Comparison of ENCODE assay signal across 24 cellular contexts in the genomic region with DNA sequence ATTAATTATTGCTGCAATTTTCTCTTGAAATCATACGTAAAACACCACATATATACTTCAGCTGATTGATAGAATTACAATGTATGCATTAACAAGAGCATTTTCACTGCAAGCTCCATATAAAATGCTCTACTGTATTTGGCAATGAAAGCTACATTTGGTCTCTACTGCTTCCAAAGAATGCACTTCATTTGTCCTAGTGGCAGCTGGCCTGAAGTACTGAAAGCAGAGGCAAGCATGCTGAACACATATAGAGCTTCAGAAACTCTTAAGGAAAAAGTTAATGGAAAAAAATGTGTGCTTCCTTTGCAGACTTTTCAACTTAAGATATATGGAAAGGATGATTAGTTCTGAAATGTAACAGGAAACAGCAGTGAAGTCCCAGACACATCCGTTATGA.
DNase-seq lines count a peak whose midpoint lies in the region; ATAC-seq, FAIRE-seq and TF ChIP-seq lines count a peak whose summit lies in the region.
"Had no signal": no experiment of that assay in that cellular context is flagged by ENCODE, and none has a peak within 500 bp of the region (broad histone marks: within the 10 kb centered on the region; RNA-seq: fewer than 3 reads in every experiment).

No MANE protein-coding gene starts in this region.

- H3K4me3 Mint-ChIP-seq in WTC11, result no peak overlapping the region
- H3K4me3 Mint-ChIP-seq: HFFc6 had no signal

- H4K8ac ChIP-seq in mesendoderm (ENCODE audit: low read depth, low read length), result no peak overlapping the region

- H2BK15ac ChIP-seq in mesendoderm (replicated peaks; ENCODE audit: low read depth), result no peak overlapping the region

- no peaks in the 10 kb centered on the region for H3K27me3 Mint-ChIP-seq in WTC11 (ENCODE audit: low read depth)

- H4K5ac ChIP-seq in mesendoderm (ENCODE audit: low read length), result no peak overlapping the region

- H3K36me3 Mint-ChIP-seq in WTC11, result no peaks in the 10 kb centered on the region

- H3K9me3 ChIP-seq in BE2C (no peaks in the 10 kb centered on the region), DND-41 (ENCODE audit: insufficient read depth, low read length, severe bottlenecking) (no peaks in the 10 kb centered on the region)
- H3K9me3 ChIP-seq: A549, Caco-2, SJCRH30 had no signal

- peak; percentile 14 for DNase-seq in BE2C
- DNase-seq in DND-41, result no peak
- no peak for DNase-seq in WTC11 (ENCODE audit: low spot score)
- peak; percentile 28 for DNase-seq in mesendoderm
- DNase-seq in H54 (ENCODE audit: insufficient read length, low spot score), result no peak
- no peak for DNase-seq in NCI-H187 treated with DMSO at 0.1 percent for 48 hours (lab: John Stamatoyannopoulos, UW)
- DNase-seq: Caco-2, GDM1, GM23248, HFFc6, NCI-H1092, NCI-H146, NCI-H2081 treated with DMSO at 0.1 percent for 48 hours, NCI-H345, NCI-H526, PC-3, SJCRH30, SW 1271 had no signal

- H3K4me2 ChIP-seq in DND-41 (ENCODE audit: insufficient read depth, low read length), result no peak overlapping the region
- no peak overlapping the region for H3K4me2 ChIP-seq in mesendoderm (ENCODE audit: low read length)
- H3K4me2 ChIP-seq: A549, KMS-11 had no signal

- peaks cover 16% of the 10 kb centered on the region for H3K4me1 ChIP-seq in BE2C
- peaks cover 53% of the 10 kb centered on the region for H3K4me1 ChIP-seq in DND-41 (ENCODE audit: insufficient read depth, low read length)
- no peaks in the 10 kb centered on the region for H3K4me1 ChIP-seq in mesendoderm (ENCODE audit: control insufficient read depth, low read depth, low read length)
- H3K4me1 ChIP-seq: A549, Caco-2, SJCRH30 had no signal

- H3K18ac ChIP-seq in mesendoderm (ENCODE audit: low read length), result no peak overlapping the region

- H3K79me1 ChIP-seq in mesendoderm (ENCODE audit: low read length), result no peaks in the 10 kb centered on the region

- H3K56ac ChIP-seq in mesendoderm (ENCODE audit: low read length), result no peak overlapping the region

- H3K79me2 ChIP-seq in DND-41 (ENCODE audit: insufficient read depth, low read length) (no peaks in the 10 kb centered on the region), mesendoderm (ENCODE audit: control insufficient read depth, insufficient read depth, low read length) (no peaks in the 10 kb centered on the region)

- H3K4me3 ChIP-seq in BE2C (ENCODE audit: low read depth, low read length), result no peak overlapping the region
- no peak overlapping the region for H3K4me3 ChIP-seq in DND-41 (ENCODE audit: low read depth in 1 of 2, low read length in 2 of 2)
- no peak overlapping the region for H3K4me3 ChIP-seq in mesendoderm (ENCODE audit: low read length)
- H3K4me3 ChIP-seq: A549, GM12878, GM23248, SJCRH30 had no signal

- no peak overlapping the region for H2BK120ac ChIP-seq in mesendoderm (ENCODE audit: low read depth, low read length)

- peaks cover 5% of the 10 kb centered on the region; the same call in 1 of the 2 replicates for H3K4me1 Mint-ChIP-seq in WTC11

- H3K27me3 ChIP-seq in BE2C (no peaks in the 10 kb centered on the region), DND-41 (ENCODE audit: insufficient read depth, low read length, poor library complexity) (no peaks in the 10 kb centered on the region), mesendoderm (ENCODE audit: insufficient read depth, low read length, poor library complexity) (no peaks in the 10 kb centered on the region)
- H3K27me3 ChIP-seq: SJCRH30 had no signal

- no peak overlapping the region for H2BK5ac ChIP-seq in mesendoderm (ENCODE audit: low read length)

- no peak overlapping the region for H3K27ac Mint-ChIP-seq in WTC11
- H3K27ac Mint-ChIP-seq: HFFc6 had no signal

- H3K23ac ChIP-seq in mesendoderm (ENCODE audit: low read length), result no peak overlapping the region

- FAIRE-seq in H54 (lab: Jason Lieb, UNC), result no peak
- FAIRE-seq: A549, GM12878 had no signal

- POLR2A ChIA-PET in WTC11 (lab: Charles Lee), result no interaction called here

- H4K20me1 ChIP-seq in DND-41 (ENCODE audit: insufficient read depth, low read length), result no peaks in the 10 kb centered on the region

- H3K36me3 ChIP-seq in BE2C (no peaks in the 10 kb centered on the region), DND-41 (ENCODE audit: insufficient read depth, low read length) (no peaks in the 10 kb centered on the region), mesendoderm (ENCODE audit: control insufficient read depth, insufficient read depth, low read length) (no peaks in the 10 kb centered on the region)
- H3K36me3 ChIP-seq: SJCRH30 had no signal

- no CpG with 5 or more reads among the region's 2 CpGs for WGBS in mesendoderm (ENCODE audit: extremely low coverage, insufficient coverage, low lambda C conversion rate)

- no peak for ATAC-seq in DND-41 (ENCODE audit: insufficient read depth, low read depth)
- ATAC-seq in WTC11, result peak; percentile 59; the same call in 1 of the 2 replicates
- no peak for ATAC-seq in HG03095 (IDR thresholded peaks at IDR 0.05; ENCODE audit: unreplicated experiment)
- no peak for ATAC-seq in activated CD4-positive, CD25-positive, alpha-beta regulatory T cell treated with anti-CD3 and anti-CD28 coated beads, Interleukin-2, amount 50 U/mL, for 24 hours
- ATAC-seq: A549, GM12878, PC-3 had no signal

- H3K9me3 Mint-ChIP-seq in WTC11, result no peaks in the 10 kb centered on the region

- no peak for TF ChIP-seq POLR2A in H54 (IDR thresholded peaks at IDR 0.05; ENCODE audit: low read depth, low read length)

- H2AFZ ChIP-seq in DND-41 (ENCODE audit: low read depth, low read length), result no peak overlapping the region
- H2AFZ ChIP-seq: GM23248 had no signal

- peak; percentile 24; the same call in 1 of the 2 replicates for TF ChIP-seq CTCF in BE2C (IDR thresholded peaks at IDR 0.05; ENCODE audit: low read depth, low read length)
- peak; percentile 14 for TF ChIP-seq CTCF in DND-41 (IDR thresholded peaks at IDR 0.05; ENCODE audit: borderline replicate concordance, extremely low read depth, low read length, poor library complexity, severe bottlenecking)
- TF ChIP-seq CTCF in WTC11 (IDR thresholded peaks at IDR 0.05), result no peak

- no peak overlapping the region for H3K9ac ChIP-seq in DND-41 (ENCODE audit: low read depth, low read length)
- no peak overlapping the region for H3K9ac ChIP-seq in mesendoderm (ENCODE audit: low read length)
- H3K9ac ChIP-seq: GM23248, KMS-11 had no signal

- no peak overlapping the region for H2AK5ac ChIP-seq in mesendoderm (ENCODE audit: low read length)

- no peak overlapping the region for H3K4ac ChIP-seq in mesendoderm (ENCODE audit: low read depth, low read length)

- peak overlapping the region; percentile 61 for H3K27ac ChIP-seq in DND-41 (ENCODE audit: low read length)
- H3K27ac ChIP-seq in mesendoderm (ENCODE audit: low read depth, low read length), result no peak overlapping the region
- H3K27ac ChIP-seq: A549, GM23248, KMS-11, RWPE1, SJCRH30 had no signal

- CTCF ChIA-PET in WTC11 (lab: Charles Lee), result interaction anchor here (0.7 to 0.9 kb wide), 2 partner anchors 995 to 1068 kb away, joined by 3 read pairs; no protein-coding TSS in a partner anchor

TF ChIP-seq in WTC11, 78 proteins besides CTCF, POLR2A, EP300 and RAD21 (continues in another document):
- TF ChIP-seq NFATC4 (CRISPR knock-in tag; IDR thresholded peaks at IDR 0.05) (no peak), ZNF671 (CRISPR knock-in tag; IDR thresholded peaks at IDR 0.05) (no peak)
- TF ChIP-seq, protein P1, sequence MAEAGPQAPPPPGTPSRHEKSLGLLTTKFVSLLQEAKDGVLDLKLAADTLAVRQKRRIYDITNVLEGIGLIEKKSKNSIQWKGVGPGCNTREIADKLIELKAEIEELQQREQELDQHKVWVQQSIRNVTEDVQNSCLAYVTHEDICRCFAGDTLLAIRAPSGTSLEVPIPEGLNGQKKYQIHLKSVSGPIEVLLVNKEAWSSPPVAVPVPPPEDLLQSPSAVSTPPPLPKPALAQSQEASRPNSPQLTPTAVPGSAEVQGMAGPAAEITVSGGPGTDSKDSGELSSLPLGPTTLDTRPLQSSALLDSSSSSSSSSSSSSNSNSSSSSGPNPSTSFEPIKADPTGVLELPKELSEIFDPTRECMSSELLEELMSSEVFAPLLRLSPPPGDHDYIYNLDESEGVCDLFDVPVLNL (CRISPR knock-in tag; IDR thresholded peaks at IDR 0.05; ENCODE audit: borderline replicate concordance, low read depth), result no peak
- TF ChIP-seq, protein P2, sequence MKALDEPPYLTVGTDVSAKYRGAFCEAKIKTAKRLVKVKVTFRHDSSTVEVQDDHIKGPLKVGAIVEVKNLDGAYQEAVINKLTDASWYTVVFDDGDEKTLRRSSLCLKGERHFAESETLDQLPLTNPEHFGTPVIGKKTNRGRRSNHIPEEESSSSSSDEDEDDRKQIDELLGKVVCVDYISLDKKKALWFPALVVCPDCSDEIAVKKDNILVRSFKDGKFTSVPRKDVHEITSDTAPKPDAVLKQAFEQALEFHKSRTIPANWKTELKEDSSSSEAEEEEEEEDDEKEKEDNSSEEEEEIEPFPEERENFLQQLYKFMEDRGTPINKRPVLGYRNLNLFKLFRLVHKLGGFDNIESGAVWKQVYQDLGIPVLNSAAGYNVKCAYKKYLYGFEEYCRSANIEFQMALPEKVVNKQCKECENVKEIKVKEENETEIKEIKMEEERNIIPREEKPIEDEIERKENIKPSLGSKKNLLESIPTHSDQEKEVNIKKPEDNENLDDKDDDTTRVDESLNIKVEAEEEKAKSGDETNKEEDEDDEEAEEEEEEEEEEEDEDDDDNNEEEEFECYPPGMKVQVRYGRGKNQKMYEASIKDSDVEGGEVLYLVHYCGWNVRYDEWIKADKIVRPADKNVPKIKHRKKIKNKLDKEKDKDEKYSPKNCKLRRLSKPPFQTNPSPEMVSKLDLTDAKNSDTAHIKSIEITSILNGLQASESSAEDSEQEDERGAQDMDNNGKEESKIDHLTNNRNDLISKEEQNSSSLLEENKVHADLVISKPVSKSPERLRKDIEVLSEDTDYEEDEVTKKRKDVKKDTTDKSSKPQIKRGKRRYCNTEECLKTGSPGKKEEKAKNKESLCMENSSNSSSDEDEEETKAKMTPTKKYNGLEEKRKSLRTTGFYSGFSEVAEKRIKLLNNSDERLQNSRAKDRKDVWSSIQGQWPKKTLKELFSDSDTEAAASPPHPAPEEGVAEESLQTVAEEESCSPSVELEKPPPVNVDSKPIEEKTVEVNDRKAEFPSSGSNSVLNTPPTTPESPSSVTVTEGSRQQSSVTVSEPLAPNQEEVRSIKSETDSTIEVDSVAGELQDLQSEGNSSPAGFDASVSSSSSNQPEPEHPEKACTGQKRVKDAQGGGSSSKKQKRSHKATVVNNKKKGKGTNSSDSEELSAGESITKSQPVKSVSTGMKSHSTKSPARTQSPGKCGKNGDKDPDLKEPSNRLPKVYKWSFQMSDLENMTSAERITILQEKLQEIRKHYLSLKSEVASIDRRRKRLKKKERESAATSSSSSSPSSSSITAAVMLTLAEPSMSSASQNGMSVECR (CRISPR knock-in tag; IDR thresholded peaks at IDR 0.05; ENCODE audit: borderline replicate concordance), result no peak

Comparison
In these comparisons a context has a peak if more than half of its experiments do, and no peak if none do; other contexts are left out.
1. DNase-seq: peak in BE2C (single experiment) and mesendoderm (single experiment); none in DND-41 (single experiment), WTC11 (single experiment), H54 (single experiment) and NCI-H187 treated with DMSO at 0.1 percent for 48 hours (single experiment).